Comparison of ENCODE assay signal across 14 cellular contexts in the genomic region with DNA sequence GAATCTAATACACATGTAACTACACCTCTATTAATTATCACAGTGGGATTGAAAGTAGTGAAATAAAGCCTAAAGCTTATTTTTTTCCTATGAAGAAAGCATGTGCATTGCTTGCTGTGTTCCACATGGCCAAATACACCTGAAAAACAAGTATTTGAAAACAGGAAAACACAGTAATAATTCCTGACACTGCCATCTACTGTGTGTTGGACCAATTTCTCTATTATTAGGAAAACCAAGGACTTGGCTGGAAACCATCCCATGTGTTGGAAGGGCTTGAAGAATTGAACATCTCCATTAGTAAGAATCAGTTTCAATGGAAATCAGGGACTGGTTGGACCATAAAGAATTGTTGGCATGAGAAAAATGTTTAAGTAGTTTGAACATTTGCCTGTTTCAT.
"Had no signal": no experiment of that assay in that cellular context is flagged by ENCODE, and none has a peak within 500 bp of the region (broad histone marks: within the 10 kb centered on the region; RNA-seq: fewer than 3 reads in every experiment).

No MANE protein-coding gene starts in this region.

- H3K4me3 Mint-ChIP-seq: activated naive CD8-positive, alpha-beta T cell; activated T-cell treated with anti-CD3 and anti-CD28 coated beads, Interleukin-2, amount 50 U/mL, for 4 hours; memory B cell; natural killer cell had no signal

- H3K27me3 ChIP-seq: dorsolateral prefrontal cortex, left lung, upper lobe of right lung had no signal

- H3K27ac Mint-ChIP-seq: activated naive CD8-positive, alpha-beta T cell; memory B cell had no signal

- H3K36me3 ChIP-seq: left lung, prostate gland had no signal

- H3K4me1 Mint-ChIP-seq: memory B cell, natural killer cell had no signal

- H3K9me3 ChIP-seq: prostate gland had no signal

- H3K4me3 ChIP-seq: dorsolateral prefrontal cortex, left lung, prostate gland, upper lobe of right lung had no signal

- DNase-seq: activated gamma-delta T cell; activated T-cell treated with anti-CD3 and anti-CD28 coated beads, Interleukin-2, amount 50 U/mL, for 4 hours; amygdala; dorsolateral prefrontal cortex; left lung; natural killer cell; stimulated activated CD4-positive, alpha-beta T cell treated with anti-CD3 and anti-CD28 coated beads, Interleukin-12 subunit alpha, Interleukin-12 subunit beta, amount 100 ng/mL, for 4 hours; stimulated activated CD4-positive, alpha-beta T cell treated with anti-CD3 and anti-CD28 coated beads, Interleukin-4, amount 100 ng/mL, for 1 hour; stimulated activated CD8-positive, alpha-beta memory T cell treated with anti-CD3 and anti-CD28 coated beads, Interleukin-4, amount 100 ng/mL, for 48 hours; stimulated activated naive CD8-positive, alpha-beta T cell treated with anti-CD3 and anti-CD28 coated beads, Interleukin-15, Interleukin-2, amounts not matched to agents 100 U/mL and 50 U/mL, for 24 hours; upper lobe of right lung had no signal

- H3K27me3 Mint-ChIP-seq: activated naive CD8-positive, alpha-beta T cell; memory B cell had no signal

- H3K4me1 ChIP-seq: left lung, prostate gland, upper lobe of right lung had no signal

- H3K36me3 Mint-ChIP-seq: natural killer cell had no signal

- H3K27ac ChIP-seq: dorsolateral prefrontal cortex, left lung, prostate gland, upper lobe of right lung had no signal
